Comparison of ENCODE assay signal across 15 cellular contexts in the genomic region with DNA sequence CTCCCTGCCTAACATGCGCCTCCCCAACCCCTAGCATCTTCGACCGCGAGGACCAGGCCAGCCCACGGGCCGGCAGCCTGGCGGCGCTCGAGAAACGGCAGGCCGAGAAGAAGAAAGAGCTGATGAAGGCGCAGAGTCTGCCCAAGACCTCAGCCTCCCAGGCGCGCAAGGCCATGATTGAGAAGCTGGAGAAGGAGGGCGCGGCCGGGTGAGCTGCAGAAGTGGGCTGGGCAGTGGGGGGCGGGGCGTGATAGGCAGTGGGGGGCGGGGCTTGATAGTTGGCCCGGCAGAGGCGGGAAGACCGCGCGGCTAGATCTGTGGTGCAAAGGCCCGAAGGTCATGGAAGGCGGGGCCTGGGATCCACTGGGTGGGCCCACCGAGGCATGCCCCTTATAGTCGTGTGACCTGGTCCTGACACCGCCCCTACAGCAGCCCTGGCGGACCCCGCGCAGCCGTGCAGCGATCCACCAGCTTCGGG. TPM values are rescaled to one million over a fixed set of nuclear protein-coding genes. Genes with fewer than 3 reads are reported as not detected.
DNase-seq lines count a peak whose midpoint lies in the region; ATAC-seq and TF ChIP-seq lines count a peak whose summit lies in the region.
"Had no signal": no experiment of that assay in that cellular context is flagged by ENCODE, and none has a peak within 500 bp of the region (broad histone marks: within the 10 kb centered on the region; RNA-seq: fewer than 3 reads in every experiment).

No MANE protein-coding gene starts in this region.

- H3K9me3 ChIP-seq in SK-N-SH: no peaks in the 10 kb centered on the region
- no peaks in the 10 kb centered on the region for H3K9me3 ChIP-seq in neural progenitor cell (ENCODE audit: low read depth)

- no peaks in the 10 kb centered on the region for H3K9me2 ChIP-seq in SK-N-SH

- DNase-seq in SK-N-SH (peak; percentile 58), fibroblast of mammary gland (ENCODE audit: low read depth) (peak; percentile 41), neural progenitor cell (ENCODE audit: low spot score) (peak; percentile 69), NCI-H69 (lab: John Stamatoyannopoulos, UW) (no peak), pons (ENCODE audit: low spot score) (no peak)
- DNase-seq in activated CD4-positive, CD25-positive, alpha-beta regulatory T cell (lab: John Stamatoyannopoulos, UW): no peak
- DNase-seq: activated CD8-positive, alpha-beta memory T cell treated with anti-CD3 and anti-CD28 coated beads for 24 hours; activated naive CD8-positive, alpha-beta T cell treated with anti-CD3 and anti-CD28 coated beads for 36 hours; MV-4-11; NCI-H2227 treated with DMSO at 0.1 percent for 48 hours; OCI-M1; T-helper 17 cell had no signal

- H3K36me3 Mint-ChIP-seq in neural progenitor cell: peaks cover 5% of the 10 kb centered on the region

- H3K27me3 ChIP-seq in SK-N-SH (ENCODE audit: insufficient read depth): no peaks in the 10 kb centered on the region
- H3K27me3 ChIP-seq in neural progenitor cell: no peaks in the 10 kb centered on the region

- H3K36me3 ChIP-seq in SK-N-SH (replicated peaks in 1 of 2; ENCODE audit: control insufficient read depth in 1 of 2, insufficient read depth in 2 of 2, low read length in 1 of 2) (peaks cover 6 to 24% of the 10 kb centered on the region in 2 experiments), neural progenitor cell (no peaks in the 10 kb centered on the region), urinary bladder (ENCODE audit: insufficient read depth) (no peaks in the 10 kb centered on the region)

- H3K9me3 Mint-ChIP-seq in neural progenitor cell: no peaks in the 10 kb centered on the region
- H3K9me3 Mint-ChIP-seq: activated naive CD8-positive, alpha-beta T cell treated with anti-CD3 and anti-CD28 coated beads for 36 hours had no signal

- TF ChIP-seq RAD21 in SK-N-SH (IDR thresholded peaks at IDR 0.05; ENCODE audit: low read length): no peak

- H2AFZ ChIP-seq in SK-N-SH (ENCODE audit: low read depth): no peak overlapping the region
- H2AFZ ChIP-seq in neural progenitor cell (replicated peaks): no peak overlapping the region

- no peak overlapping the region for H3K27ac Mint-ChIP-seq in neural progenitor cell
- H3K27ac Mint-ChIP-seq: activated naive CD8-positive, alpha-beta T cell treated with anti-CD3 and anti-CD28 coated beads for 36 hours; T-helper 17 cell had no signal

- H3K4me2 ChIP-seq in SK-N-SH: no peak overlapping the region
- H3K4me2 ChIP-seq in neural progenitor cell: peak overlapping the region; percentile 31

- CTCF ChIA-PET in SK-N-SH (lab: Yijun Ruan, JAX): interaction anchor here (0.6 to 2.2 kb wide), 5 partner anchors 9 to 215 kb away, joined by 3 to 10 read pairs (median 3); a partner anchor contains a TSS

- H3K4me3 Mint-ChIP-seq in neural progenitor cell: no peak overlapping the region
- H3K4me3 Mint-ChIP-seq: activated naive CD8-positive, alpha-beta T cell treated with anti-CD3 and anti-CD28 coated beads for 36 hours; T-helper 17 cell had no signal

- ATAC-seq in SK-N-SH treated with all-trans-retinoic acid at 6 μM for 48 hours: no peak
- ATAC-seq: T-helper 17 cell had no signal

- TF ChIP-seq EP300 in SK-N-SH (IDR thresholded peaks at IDR 0.05; ENCODE audit: borderline replicate concordance in 1 of 2, low read depth in 1 of 2, low read length in 1 of 2): no peak

- H3K79me2 ChIP-seq in SK-N-SH (ENCODE audit: insufficient read depth) (no peaks in the 10 kb centered on the region), neural progenitor cell (ENCODE audit: low read depth) (no peaks in the 10 kb centered on the region)

- H3K9ac ChIP-seq in SK-N-SH (no peak overlapping the region), neural progenitor cell (no peak overlapping the region)

- H4K20me1 ChIP-seq in SK-N-SH (ENCODE audit: insufficient read depth): no peaks in the 10 kb centered on the region
- no peaks in the 10 kb centered on the region for H4K20me1 ChIP-seq in neural progenitor cell (ENCODE audit: low read depth)

- TF ChIP-seq CTCF in SK-N-SH (IDR thresholded peaks at IDR 0.05) (no peak), fibroblast of mammary gland (conservative IDR thresholded peaks at IDR 0.05; ENCODE audit: control insufficient read depth, insufficient read depth, low read depth, low read length) (no peak), neural progenitor cell (IDR thresholded peaks at IDR 0.05) (no peak)

- H3K27ac ChIP-seq in SK-N-SH (ENCODE audit: low read depth in 2 of 2, low read length in 1 of 2): no peak overlapping the region
- H3K27ac ChIP-seq in neural progenitor cell: no peak overlapping the region
- peak overlapping the region; percentile 46 for H3K27ac ChIP-seq in urinary bladder (ENCODE audit: low read depth)

- H3K4me3 ChIP-seq in SK-N-SH (ENCODE audit: low read depth in 2 of 2, low read length in 1 of 2) (no peak overlapping the region), fibroblast of mammary gland (ENCODE audit: control insufficient read depth, low read depth, low read length) (no peak overlapping the region), neural progenitor cell (no peak overlapping the region), urinary bladder (ENCODE audit: low read depth, low read length) (no peak overlapping the region)

- 96% methylated on average over 35 of the region's 36 CpGs for WGBS in SK-N-SH (ENCODE audit: low lambda C conversion rate)
- WGBS in urinary bladder: 43% methylated on average over 36 of the region's 36 CpGs

- POLR2A ChIA-PET in SK-N-SH (lab: Yijun Ruan, JAX): no interaction called here

- peaks cover 2% of the 10 kb centered on the region for H3K4me1 Mint-ChIP-seq in neural progenitor cell
- H3K4me1 Mint-ChIP-seq: activated naive CD8-positive, alpha-beta T cell treated with anti-CD3 and anti-CD28 coated beads for 36 hours had no signal

- peaks cover 5% of the 10 kb centered on the region for H3K27me3 Mint-ChIP-seq in neural progenitor cell (ENCODE audit: insufficient read depth, low read depth)
- H3K27me3 Mint-ChIP-seq: activated naive CD8-positive, alpha-beta T cell treated with anti-CD3 and anti-CD28 coated beads for 36 hours; T-helper 17 cell had no signal

- peaks cover 23% of the 10 kb centered on the region for H3F3A ChIP-seq in SK-N-SH (replicated peaks; ENCODE audit: insufficient read depth)
- H3F3A ChIP-seq in neural progenitor cell (ENCODE audit: low read depth): no peaks in the 10 kb centered on the region

- H3K4me1 ChIP-seq in SK-N-SH (ENCODE audit: control insufficient read depth in 1 of 2, insufficient read depth in 2 of 2, low read depth in 1 of 2, low read length in 1 of 2): no peaks in the 10 kb centered on the region; a peak in 1 of 4 replicates
- peaks cover 3% of the 10 kb centered on the region for H3K4me1 ChIP-seq in neural progenitor cell
- H3K4me1 ChIP-seq in urinary bladder (ENCODE audit: insufficient read depth): no peaks in the 10 kb centered on the region

TF ChIP-seq in SK-N-SH, 30 proteins besides CTCF, POLR2A, EP300 and RAD21:
- no peak for TF ChIP-seq FOSL2 (IDR thresholded peaks at IDR 0.05; ENCODE audit: borderline replicate concordance, low read depth)

TF ChIP-seq in SK-N-SH treated with all-trans-retinoic acid at 6 μM for 48 hours, 23 proteins besides CTCF, POLR2A, EP300 and RAD21 (continues in another document):
- TF ChIP-seq, protein P1, sequence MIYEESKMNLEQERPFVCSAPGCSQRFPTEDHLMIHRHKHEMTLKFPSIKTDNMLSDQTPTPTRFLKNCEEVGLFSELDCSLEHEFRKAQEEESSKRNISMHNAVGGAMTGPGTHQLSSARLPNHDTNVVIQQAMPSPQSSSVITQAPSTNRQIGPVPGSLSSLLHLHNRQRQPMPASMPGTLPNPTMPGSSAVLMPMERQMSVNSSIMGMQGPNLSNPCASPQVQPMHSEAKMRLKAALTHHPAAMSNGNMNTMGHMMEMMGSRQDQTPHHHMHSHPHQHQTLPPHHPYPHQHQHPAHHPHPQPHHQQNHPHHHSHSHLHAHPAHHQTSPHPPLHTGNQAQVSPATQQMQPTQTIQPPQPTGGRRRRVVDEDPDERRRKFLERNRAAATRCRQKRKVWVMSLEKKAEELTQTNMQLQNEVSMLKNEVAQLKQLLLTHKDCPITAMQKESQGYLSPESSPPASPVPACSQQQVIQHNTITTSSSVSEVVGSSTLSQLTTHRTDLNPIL (CRISPR knock-in tag; IDR thresholded peaks at IDR 0.05; ENCODE audit: low read depth): no peak
- TF ChIP-seq RARB (CRISPR knock-in tag; IDR thresholded peaks at IDR 0.05): no peak
- TF ChIP-seq PPARA (CRISPR knock-in tag; IDR thresholded peaks at IDR 0.05; ENCODE audit: borderline replicate concordance): no peak
- TF ChIP-seq SNAI2 (CRISPR knock-in tag; IDR thresholded peaks at IDR 0.05): no peak
- no peak for TF ChIP-seq ARNTL (CRISPR knock-in tag; IDR thresholded peaks at IDR 0.05; ENCODE audit: borderline replicate concordance, low read depth)

RNA-seq across cellular contexts. Expression of a gene that starts 8.7 kb away (rescaled TPM):
- polyA plus RNA-seq in SK-N-SH (2012; rRNA removed) (97.1 and 117 TPM in 2 replicates), urinary bladder (1,134 TPM)
- polyA plus RNA-seq in SK-N-SH (2012; cell fraction: cytosol; rRNA removed): 55.2 and 84.3 TPM in 2 replicates
- 81.0 and 129 TPM in 2 replicates for polyA plus RNA-seq in SK-N-SH (2012; cell fraction: nucleus; rRNA removed)
- total RNA-seq in neural progenitor cell (ENCODE audit: low replicate concordance) (7.4 and 13.9 TPM in 2 replicates), urinary bladder (113 TPM)

RNA-seq across cellular contexts. Expression of a gene that starts 17.6 kb away (rescaled TPM):
- polyA plus RNA-seq in SK-N-SH (2012; rRNA removed): 12.5 and 30.4 TPM in 2 replicates
- 9.1 and 14.9 TPM in 2 replicates for polyA plus RNA-seq in SK-N-SH (2012; cell fraction: cytosol; rRNA removed)
- polyA plus RNA-seq in SK-N-SH (2012; cell fraction: nucleus; rRNA removed): 70.2 and 73.7 TPM in 2 replicates
- total RNA-seq in neural progenitor cell (ENCODE audit: low replicate concordance): 14.1 and 24.0 TPM in 2 replicates
- 149 TPM for total RNA-seq in urinary bladder
- polyA plus RNA-seq in urinary bladder: 1,750 TPM

RNA-seq across cellular contexts. Expression of a gene that starts 24.1 kb away (rescaled TPM):
- 3.2 TPM in 2 replicates for polyA plus RNA-seq in SK-N-SH (2012; rRNA removed)
- 0.73 and 1.2 TPM in 2 replicates for polyA plus RNA-seq in SK-N-SH (2012; cell fraction: cytosol; rRNA removed)
- polyA plus RNA-seq in SK-N-SH (2012; cell fraction: nucleus; rRNA removed): 14.7 and 18.9 TPM in 2 replicates
- total RNA-seq in neural progenitor cell (ENCODE audit: low replicate concordance): 1.5 and 3.7 TPM in 2 replicates
- total RNA-seq in urinary bladder: 0.32 TPM
- 1.5 TPM for polyA plus RNA-seq in urinary bladder

RNA-seq across cellular contexts. Expression of a gene that starts 41.6 kb away (rescaled TPM):
- polyA plus RNA-seq in SK-N-SH (2012; rRNA removed) (not detected in 2 replicates), urinary bladder (not detected)
- polyA plus RNA-seq in SK-N-SH (2012; cell fraction: cytosol; rRNA removed): not detected in 2 replicates
- not detected in 2 replicates for polyA plus RNA-seq in SK-N-SH (2012; cell fraction: nucleus; rRNA removed)
- total RNA-seq in neural progenitor cell (ENCODE audit: low replicate concordance) (0.41 and 3.6 TPM in 2 replicates), urinary bladder (not detected)
- total RNA-seq: A172; activated naive CD8-positive, alpha-beta T cell treated with anti-CD3 and anti-CD28 coated beads for 36 hours; T-helper 17 cell had no signal

Comparison
In these comparisons a context has a peak if more than half of its experiments do, and no peak if none do; other contexts are left out.
1. DNase-seq: peak in SK-N-SH (single experiment), fibroblast of mammary gland (single experiment) and neural progenitor cell (single experiment); none in NCI-H69 (single experiment), pons (single experiment) and activated CD4-positive, CD25-positive, alpha-beta regulatory T cell (0 of 4).